ENCODE assay signal across 1 cellular context in genomic region chr14:80944861-80945617, GRCh38.
A peak's percentile ranks its signal among the peaks of the same experiment; 100 is the strongest.
TF ChIP-seq lines count a peak whose summit lies in the region.

No MANE protein-coding gene starts in this region.

TF ChIP-seq in HepG2, 621 proteins besides CTCF, POLR2A, EP300 and RAD21:
- peak; percentile 54; the same call in 1 of the 2 replicates for TF ChIP-seq CEBPB (IDR thresholded peaks at IDR 0.05; ENCODE audit: borderline replicate concordance, low read depth, low read length)
- no peak for TF ChIP-seq EZH2 (conservative IDR thresholded peaks at IDR 0.05; ENCODE audit: low read depth, low read length)
